Comparison of ENCODE assay signal across 1 cellular context in the genomic region with DNA sequence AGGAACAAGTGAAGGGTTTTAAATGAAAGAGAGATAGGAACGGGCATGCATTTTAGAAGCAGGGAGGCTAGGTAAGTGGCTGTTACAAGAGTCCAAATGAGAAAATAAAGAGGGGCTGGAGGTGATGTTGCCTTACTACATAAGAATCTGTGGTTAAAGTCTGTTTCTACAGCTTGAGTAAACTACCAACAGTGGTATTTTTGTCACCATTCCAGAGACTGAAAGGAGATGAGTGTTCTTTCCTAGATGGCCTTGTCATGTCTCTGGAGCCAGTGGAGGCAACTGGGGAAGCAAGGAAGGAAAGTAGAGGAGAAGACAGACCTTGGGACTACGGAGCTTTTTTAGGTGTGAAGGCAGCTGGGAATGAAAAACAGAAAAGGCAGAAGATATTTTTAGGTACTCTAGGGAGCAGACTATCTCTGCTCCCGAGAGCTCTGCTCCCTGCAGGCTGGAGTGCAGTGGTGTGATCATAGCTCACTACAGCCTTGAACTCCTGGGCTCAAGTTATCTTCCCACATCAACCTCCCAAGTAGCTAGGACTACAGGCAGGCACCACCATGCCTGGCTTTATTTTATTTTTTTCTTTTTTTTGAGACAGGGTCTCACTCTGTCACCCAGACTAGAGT.
TF ChIP-seq lines count a peak whose summit lies in the region.

No MANE protein-coding gene starts in this region.

TF ChIP-seq in HepG2, 621 proteins besides CTCF, POLR2A, EP300 and RAD21:
- TF ChIP-seq NFRKB (IDR thresholded peaks at IDR 0.05): no peak
- TF ChIP-seq XRCC5 (optimal IDR thresholded peaks at IDR 0.05; ENCODE audit: low read length): no peak
- TF ChIP-seq, protein P1, sequence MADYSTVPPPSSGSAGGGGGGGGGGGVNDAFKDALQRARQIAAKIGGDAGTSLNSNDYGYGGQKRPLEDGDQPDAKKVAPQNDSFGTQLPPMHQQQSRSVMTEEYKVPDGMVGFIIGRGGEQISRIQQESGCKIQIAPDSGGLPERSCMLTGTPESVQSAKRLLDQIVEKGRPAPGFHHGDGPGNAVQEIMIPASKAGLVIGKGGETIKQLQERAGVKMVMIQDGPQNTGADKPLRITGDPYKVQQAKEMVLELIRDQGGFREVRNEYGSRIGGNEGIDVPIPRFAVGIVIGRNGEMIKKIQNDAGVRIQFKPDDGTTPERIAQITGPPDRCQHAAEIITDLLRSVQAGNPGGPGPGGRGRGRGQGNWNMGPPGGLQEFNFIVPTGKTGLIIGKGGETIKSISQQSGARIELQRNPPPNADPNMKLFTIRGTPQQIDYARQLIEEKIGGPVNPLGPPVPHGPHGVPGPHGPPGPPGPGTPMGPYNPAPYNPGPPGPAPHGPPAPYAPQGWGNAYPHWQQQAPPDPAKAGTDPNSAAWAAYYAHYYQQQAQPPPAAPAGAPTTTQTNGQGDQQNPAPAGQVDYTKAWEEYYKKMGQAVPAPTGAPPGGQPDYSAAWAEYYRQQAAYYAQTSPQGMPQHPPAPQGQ (CRISPR knock-in tag; IDR thresholded peaks at IDR 0.05; ENCODE audit: borderline replicate concordance): no peak
- TF ChIP-seq, protein P2, sequence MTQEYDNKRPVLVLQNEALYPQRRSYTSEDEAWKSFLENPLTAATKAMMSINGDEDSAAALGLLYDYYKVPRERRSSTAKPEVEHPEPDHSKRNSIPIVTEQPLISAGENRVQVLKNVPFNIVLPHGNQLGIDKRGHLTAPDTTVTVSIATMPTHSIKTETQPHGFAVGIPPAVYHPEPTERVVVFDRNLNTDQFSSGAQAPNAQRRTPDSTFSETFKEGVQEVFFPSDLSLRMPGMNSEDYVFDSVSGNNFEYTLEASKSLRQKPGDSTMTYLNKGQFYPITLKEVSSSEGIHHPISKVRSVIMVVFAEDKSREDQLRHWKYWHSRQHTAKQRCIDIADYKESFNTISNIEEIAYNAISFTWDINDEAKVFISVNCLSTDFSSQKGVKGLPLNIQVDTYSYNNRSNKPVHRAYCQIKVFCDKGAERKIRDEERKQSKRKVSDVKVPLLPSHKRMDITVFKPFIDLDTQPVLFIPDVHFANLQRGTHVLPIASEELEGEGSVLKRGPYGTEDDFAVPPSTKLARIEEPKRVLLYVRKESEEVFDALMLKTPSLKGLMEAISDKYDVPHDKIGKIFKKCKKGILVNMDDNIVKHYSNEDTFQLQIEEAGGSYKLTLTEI (CRISPR knock-in tag; conservative IDR thresholded peaks at IDR 0.05): no peak
- TF ChIP-seq SOX6 (IDR thresholded peaks at IDR 0.05): no peak
- no peak for TF ChIP-seq SOX6 (CRISPR knock-in tag; IDR thresholded peaks at IDR 0.05)
- TF ChIP-seq, protein P3, sequence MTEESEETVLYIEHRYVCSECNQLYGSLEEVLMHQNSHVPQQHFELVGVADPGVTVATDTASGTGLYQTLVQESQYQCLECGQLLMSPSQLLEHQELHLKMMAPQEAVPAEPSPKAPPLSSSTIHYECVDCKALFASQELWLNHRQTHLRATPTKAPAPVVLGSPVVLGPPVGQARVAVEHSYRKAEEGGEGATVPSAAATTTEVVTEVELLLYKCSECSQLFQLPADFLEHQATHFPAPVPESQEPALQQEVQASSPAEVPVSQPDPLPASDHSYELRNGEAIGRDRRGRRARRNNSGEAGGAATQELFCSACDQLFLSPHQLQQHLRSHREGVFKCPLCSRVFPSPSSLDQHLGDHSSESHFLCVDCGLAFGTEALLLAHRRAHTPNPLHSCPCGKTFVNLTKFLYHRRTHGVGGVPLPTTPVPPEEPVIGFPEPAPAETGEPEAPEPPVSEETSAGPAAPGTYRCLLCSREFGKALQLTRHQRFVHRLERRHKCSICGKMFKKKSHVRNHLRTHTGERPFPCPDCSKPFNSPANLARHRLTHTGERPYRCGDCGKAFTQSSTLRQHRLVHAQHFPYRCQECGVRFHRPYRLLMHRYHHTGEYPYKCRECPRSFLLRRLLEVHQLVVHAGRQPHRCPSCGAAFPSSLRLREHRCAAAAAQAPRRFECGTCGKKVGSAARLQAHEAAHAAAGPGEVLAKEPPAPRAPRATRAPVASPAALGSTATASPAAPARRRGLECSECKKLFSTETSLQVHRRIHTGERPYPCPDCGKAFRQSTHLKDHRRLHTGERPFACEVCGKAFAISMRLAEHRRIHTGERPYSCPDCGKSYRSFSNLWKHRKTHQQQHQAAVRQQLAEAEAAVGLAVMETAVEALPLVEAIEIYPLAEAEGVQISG (CRISPR knock-in tag; IDR thresholded peaks at IDR 0.05): no peak
- no peak for TF ChIP-seq ZNF501 (CRISPR knock-in tag; IDR thresholded peaks at IDR 0.05)
- TF ChIP-seq ZNF326 (CRISPR knock-in tag; IDR thresholded peaks at IDR 0.05; ENCODE audit: borderline replicate concordance): no peak
- TF ChIP-seq PHF8 (CRISPR knock-in tag; IDR thresholded peaks at IDR 0.05): no peak
- TF ChIP-seq ZNF460 (CRISPR knock-in tag; IDR thresholded peaks at IDR 0.05; ENCODE audit: borderline replicate concordance): no peak; the same call in 1 of the 2 replicates
- no peak for TF ChIP-seq NFE2 (CRISPR knock-in tag; IDR thresholded peaks at IDR 0.05)
- no peak for TF ChIP-seq ELF4 (CRISPR knock-in tag; IDR thresholded peaks at IDR 0.05; ENCODE audit: borderline replicate concordance)
- TF ChIP-seq, protein P4, sequence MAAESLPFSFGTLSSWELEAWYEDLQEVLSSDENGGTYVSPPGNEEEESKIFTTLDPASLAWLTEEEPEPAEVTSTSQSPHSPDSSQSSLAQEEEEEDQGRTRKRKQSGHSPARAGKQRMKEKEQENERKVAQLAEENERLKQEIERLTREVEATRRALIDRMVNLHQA (CRISPR knock-in tag; IDR thresholded peaks at IDR 0.05): no peak
- no peak for TF ChIP-seq ZNF780A (CRISPR knock-in tag; IDR thresholded peaks at IDR 0.05)
- TF ChIP-seq ZBTB3 (CRISPR knock-in tag; IDR thresholded peaks at IDR 0.05; ENCODE audit: borderline replicate concordance, low read depth): no peak
- no peak for TF ChIP-seq JARID2 (CRISPR knock-in tag; IDR thresholded peaks at IDR 0.05; ENCODE audit: insufficient replicate concordance)
- no peak for TF ChIP-seq ZNF335 (CRISPR knock-in tag; IDR thresholded peaks at IDR 0.05)
